ENCODE assay signal across 1 cellular context in the genomic region with DNA sequence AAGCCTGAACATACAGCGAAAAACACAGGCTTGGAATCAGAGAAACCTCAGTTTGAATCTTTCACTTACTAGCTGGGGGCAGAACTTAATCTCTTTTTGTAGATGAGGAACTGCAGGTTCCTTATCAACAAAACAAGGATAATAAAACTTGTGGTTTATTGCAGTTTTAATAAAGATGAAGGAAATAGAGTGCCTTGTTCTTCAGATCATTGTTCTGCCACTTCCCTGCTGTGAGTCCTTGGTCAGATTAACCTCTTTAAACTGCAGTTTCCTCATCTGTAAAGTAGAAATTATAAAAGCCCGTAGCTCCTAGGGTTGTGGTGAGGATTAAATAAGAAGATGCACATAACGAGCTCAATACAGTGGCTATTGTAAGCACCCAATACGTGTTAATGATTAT.
TF ChIP-seq lines count a peak whose summit lies in the region.

No MANE protein-coding gene starts in this region.

TF ChIP-seq in GM12878, 131 proteins besides CTCF, POLR2A, EP300 and RAD21 (continued from another document):
- TF ChIP-seq, protein P1, sequence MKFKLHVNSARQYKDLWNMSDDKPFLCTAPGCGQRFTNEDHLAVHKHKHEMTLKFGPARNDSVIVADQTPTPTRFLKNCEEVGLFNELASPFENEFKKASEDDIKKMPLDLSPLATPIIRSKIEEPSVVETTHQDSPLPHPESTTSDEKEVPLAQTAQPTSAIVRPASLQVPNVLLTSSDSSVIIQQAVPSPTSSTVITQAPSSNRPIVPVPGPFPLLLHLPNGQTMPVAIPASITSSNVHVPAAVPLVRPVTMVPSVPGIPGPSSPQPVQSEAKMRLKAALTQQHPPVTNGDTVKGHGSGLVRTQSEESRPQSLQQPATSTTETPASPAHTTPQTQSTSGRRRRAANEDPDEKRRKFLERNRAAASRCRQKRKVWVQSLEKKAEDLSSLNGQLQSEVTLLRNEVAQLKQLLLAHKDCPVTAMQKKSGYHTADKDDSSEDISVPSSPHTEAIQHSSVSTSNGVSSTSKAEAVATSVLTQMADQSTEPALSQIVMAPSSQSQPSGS (IDR thresholded peaks at IDR 0.05; ENCODE audit: low read length) = no peak
- TF ChIP-seq ZSCAN29 (IDR thresholded peaks at IDR 0.05) = no peak
- TF ChIP-seq, protein P2, sequence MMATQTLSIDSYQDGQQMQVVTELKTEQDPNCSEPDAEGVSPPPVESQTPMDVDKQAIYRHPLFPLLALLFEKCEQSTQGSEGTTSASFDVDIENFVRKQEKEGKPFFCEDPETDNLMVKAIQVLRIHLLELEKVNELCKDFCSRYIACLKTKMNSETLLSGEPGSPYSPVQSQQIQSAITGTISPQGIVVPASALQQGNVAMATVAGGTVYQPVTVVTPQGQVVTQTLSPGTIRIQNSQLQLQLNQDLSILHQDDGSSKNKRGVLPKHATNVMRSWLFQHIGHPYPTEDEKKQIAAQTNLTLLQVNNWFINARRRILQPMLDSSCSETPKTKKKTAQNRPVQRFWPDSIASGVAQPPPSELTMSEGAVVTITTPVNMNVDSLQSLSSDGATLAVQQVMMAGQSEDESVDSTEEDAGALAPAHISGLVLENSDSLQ (IDR thresholded peaks at IDR 0.05) = no peak
- TF ChIP-seq, protein P3, sequence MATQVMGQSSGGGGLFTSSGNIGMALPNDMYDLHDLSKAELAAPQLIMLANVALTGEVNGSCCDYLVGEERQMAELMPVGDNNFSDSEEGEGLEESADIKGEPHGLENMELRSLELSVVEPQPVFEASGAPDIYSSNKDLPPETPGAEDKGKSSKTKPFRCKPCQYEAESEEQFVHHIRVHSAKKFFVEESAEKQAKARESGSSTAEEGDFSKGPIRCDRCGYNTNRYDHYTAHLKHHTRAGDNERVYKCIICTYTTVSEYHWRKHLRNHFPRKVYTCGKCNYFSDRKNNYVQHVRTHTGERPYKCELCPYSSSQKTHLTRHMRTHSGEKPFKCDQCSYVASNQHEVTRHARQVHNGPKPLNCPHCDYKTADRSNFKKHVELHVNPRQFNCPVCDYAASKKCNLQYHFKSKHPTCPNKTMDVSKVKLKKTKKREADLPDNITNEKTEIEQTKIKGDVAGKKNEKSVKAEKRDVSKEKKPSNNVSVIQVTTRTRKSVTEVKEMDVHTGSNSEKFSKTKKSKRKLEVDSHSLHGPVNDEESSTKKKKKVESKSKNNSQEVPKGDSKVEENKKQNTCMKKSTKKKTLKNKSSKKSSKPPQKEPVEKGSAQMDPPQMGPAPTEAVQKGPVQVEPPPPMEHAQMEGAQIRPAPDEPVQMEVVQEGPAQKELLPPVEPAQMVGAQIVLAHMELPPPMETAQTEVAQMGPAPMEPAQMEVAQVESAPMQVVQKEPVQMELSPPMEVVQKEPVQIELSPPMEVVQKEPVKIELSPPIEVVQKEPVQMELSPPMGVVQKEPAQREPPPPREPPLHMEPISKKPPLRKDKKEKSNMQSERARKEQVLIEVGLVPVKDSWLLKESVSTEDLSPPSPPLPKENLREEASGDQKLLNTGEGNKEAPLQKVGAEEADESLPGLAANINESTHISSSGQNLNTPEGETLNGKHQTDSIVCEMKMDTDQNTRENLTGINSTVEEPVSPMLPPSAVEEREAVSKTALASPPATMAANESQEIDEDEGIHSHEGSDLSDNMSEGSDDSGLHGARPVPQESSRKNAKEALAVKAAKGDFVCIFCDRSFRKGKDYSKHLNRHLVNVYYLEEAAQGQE (IDR thresholded peaks at IDR 0.05; ENCODE audit: low read depth, low read length) = no peak
- no peak for TF ChIP-seq MXI1 (IDR thresholded peaks at IDR 0.05; ENCODE audit: low read depth, low read length)
